In genomic region chr7:141264511-141264910, GRCh38 we compare ENCODE assay signal across 25 cellular contexts.
DNase-seq lines count a peak whose midpoint lies in the region; ATAC-seq and TF ChIP-seq lines count a peak whose summit lies in the region.
"Had no signal": no experiment of that assay in that cellular context is flagged by ENCODE, and none has a peak within 500 bp of the region (broad histone marks: within the 10 kb centered on the region; RNA-seq: fewer than 3 reads in every experiment).

No MANE protein-coding gene starts in this region.

- H4K20me1 ChIP-seq in neural cell (ENCODE audit: insufficient read depth) = no peaks in the 10 kb centered on the region
- H4K20me1 ChIP-seq: BLaER1 had no signal

- TF ChIP-seq CTCF in heart right ventricle (IDR thresholded peaks at IDR 0.05) = no peak
- no peak for TF ChIP-seq CTCF in natural killer cell (IDR thresholded peaks at IDR 0.05)
- no peak for TF ChIP-seq CTCF in neural cell (IDR thresholded peaks at IDR 0.05; ENCODE audit: poor library complexity, severe bottlenecking)

- peaks cover 17% of the 10 kb centered on the region for H3F3A ChIP-seq in neural cell (ENCODE audit: insufficient read depth, low read length, poor library complexity, severe bottlenecking)

- peak overlapping the region; percentile 3 for H3K4me3 Mint-ChIP-seq in natural killer cell treated with Interleukin-12 subunit alpha and Interleukin-12 subunit beta and Interleukin-15 and Interleukin-18, amount 100 ng/mL, for 72 hours
- H3K4me3 Mint-ChIP-seq in natural killer cell = no peak overlapping the region
- H3K4me3 Mint-ChIP-seq: CD4-positive, alpha-beta memory T cell; CD4-positive, CD25-positive, alpha-beta regulatory T cell; CD8-positive, alpha-beta memory T cell had no signal

- H3K36me3 Mint-ChIP-seq in natural killer cell treated with Interleukin-12 subunit alpha and Interleukin-12 subunit beta and Interleukin-15 and Interleukin-18, amount 100 ng/mL, for 72 hours = peaks cover 8% of the 10 kb centered on the region
- peaks cover 9% of the 10 kb centered on the region for H3K36me3 Mint-ChIP-seq in natural killer cell
- H3K36me3 Mint-ChIP-seq: CD14-positive monocyte; CD4-positive, alpha-beta memory T cell; CD4-positive, CD25-positive, alpha-beta regulatory T cell had no signal

- no peak overlapping the region for H3K27ac ChIP-seq in heart right ventricle
- peak overlapping the region; percentile 96 for H3K27ac ChIP-seq in neural cell (ENCODE audit: low read length)
- H3K27ac ChIP-seq: BLaER1 had no signal

- intact Hi-C loops in heart right ventricle (cut with DNase I) = no loop called here
- intact Hi-C loops in left cardiac atrium (cut with DNase I) = no loop called here
- intact Hi-C loops in natural killer cell (cut with micrococcal nuclease) = no loop called here

- ATAC-seq in heart right ventricle (peak in 5 of 8 donors; percentile 32 to 52 (median 43)), left cardiac atrium (no peak), natural killer cell (no peak), HG03520 (IDR thresholded peaks at IDR 0.05; ENCODE audit: unreplicated experiment) (no peak)
- no peak for ATAC-seq in natural killer cell treated with Interleukin-12 subunit alpha and Interleukin-12 subunit beta and Interleukin-15 and Interleukin-18, amount 100 ng/mL, for 72 hours
- ATAC-seq: GM12878 had no signal

- no peaks in the 10 kb centered on the region for H3K9me2 ChIP-seq in neural cell (ENCODE audit: insufficient read depth, low read length)

- H3K4me1 Mint-ChIP-seq in natural killer cell treated with Interleukin-12 subunit alpha and Interleukin-12 subunit beta and Interleukin-15 and Interleukin-18, amount 100 ng/mL, for 72 hours (ENCODE audit: low read depth in 2 of 2) = peaks cover 15 to 43% of the 10 kb centered on the region in 2 donors
- H3K4me1 Mint-ChIP-seq in natural killer cell = no peaks in the 10 kb centered on the region
- H3K4me1 Mint-ChIP-seq: CD14-positive monocyte had no signal

- WGBS in heart right ventricle, 2 donors = 82 to 84% methylated on average over 2 of the region's 2 CpGs

- H3K27ac Mint-ChIP-seq in natural killer cell treated with Interleukin-12 subunit alpha and Interleukin-12 subunit beta and Interleukin-15 and Interleukin-18, amount 100 ng/mL, for 72 hours = peak overlapping the region; percentile 9 to 89
- H3K27ac Mint-ChIP-seq in natural killer cell = no peak overlapping the region
- H3K27ac Mint-ChIP-seq: CD14-positive monocyte; CD4-positive, alpha-beta memory T cell; CD4-positive, CD25-positive, alpha-beta regulatory T cell had no signal

- TF ChIP-seq RAD21 in neural cell (conservative IDR thresholded peaks at IDR 0.05) = no peak

- H3K9me3 ChIP-seq in heart right ventricle = peaks cover 0 to 3% (median 0%) of the 10 kb centered on the region in 11 donors
- H3K9me3 ChIP-seq in neural cell (ENCODE audit: low read length) = no peaks in the 10 kb centered on the region
- H3K9me3 ChIP-seq: BE2C, BLaER1 had no signal

- no peak overlapping the region for H3K4me2 ChIP-seq in neural cell (ENCODE audit: low read length)
- H3K4me2 ChIP-seq: BLaER1 had no signal

- no peaks in the 10 kb centered on the region for H3K36me3 ChIP-seq in heart right ventricle
- H3K36me3 ChIP-seq in neural cell (ENCODE audit: insufficient read depth, low read length) = no peaks in the 10 kb centered on the region
- H3K36me3 ChIP-seq: BE2C, BLaER1 had no signal

- H2AFZ ChIP-seq in neural cell (ENCODE audit: low read depth, low read length) = no peak overlapping the region

- H3K27me3 ChIP-seq in heart right ventricle (no peaks in the 10 kb centered on the region), neural cell (ENCODE audit: insufficient read depth, low read depth, low read length) (no peaks in the 10 kb centered on the region)
- H3K27me3 ChIP-seq: BE2C, BLaER1 had no signal

- H3K27me3 Mint-ChIP-seq in natural killer cell treated with Interleukin-12 subunit alpha and Interleukin-12 subunit beta and Interleukin-15 and Interleukin-18, amount 100 ng/mL, for 72 hours = peaks cover 2 to 31% of the 10 kb centered on the region in 2 donors
- peaks cover 18 to 25% of the 10 kb centered on the region in 2 donors for H3K27me3 Mint-ChIP-seq in natural killer cell (ENCODE audit: low read depth in 2 of 2)

- TF ChIP-seq EP300 in neural cell (conservative IDR thresholded peaks at IDR 0.05; ENCODE audit: poor library complexity, severe bottlenecking) = no peak

- peaks cover 0 to 12% (median 6%) of the 10 kb centered on the region in 9 donors for H3K4me1 ChIP-seq in heart right ventricle
- H3K4me1 ChIP-seq: BE2C, BLaER1 had no signal

- H3K4me3 ChIP-seq in heart right ventricle (no peak overlapping the region), neural cell (ENCODE audit: low read length) (no peak overlapping the region)
- H3K4me3 ChIP-seq: BLaER1, GM12878 had no signal

- DNase-seq in heart right ventricle = no peak
- no peak for DNase-seq in left cardiac atrium
- DNase-seq in natural killer cell treated with Interleukin-12 subunit alpha and Interleukin-12 subunit beta and Interleukin-15 and Interleukin-18, amount 100 ng/mL, for 72 hours (ENCODE audit: low spot score) = no peak
- DNase-seq in natural killer cell = no peak
- no peak for DNase-seq in midbrain (lab: John Stamatoyannopoulos, UW)
- DNase-seq: 8988T; ACHN; BE2C; C1 segment of cervical spinal cord; CD4-positive, alpha-beta memory T cell; CD4-positive, CD25-positive, alpha-beta regulatory T cell; CD8-positive, alpha-beta memory T cell; COR-L47; DMS 273 treated with DMSO at 0.1 percent for 48 hours; DMS153; DMS53; DMS79; DND-41; EL; GDM1 had no signal

- peaks cover 10% of the 10 kb centered on the region for H3K9me3 Mint-ChIP-seq in natural killer cell treated with Interleukin-12 subunit alpha and Interleukin-12 subunit beta and Interleukin-15 and Interleukin-18, amount 100 ng/mL, for 72 hours
- H3K9me3 Mint-ChIP-seq in natural killer cell = peaks cover 0 to 3% of the 10 kb centered on the region in 2 donors

- no peak overlapping the region for H3K9ac ChIP-seq in neural cell (ENCODE audit: low read length)
- H3K9ac ChIP-seq: BLaER1 had no signal

- H3K79me2 ChIP-seq in neural cell (replicated peaks; ENCODE audit: insufficient read depth, low read length) = peaks cover 45% of the 10 kb centered on the region

TF ChIP-seq in neural cell, 6 proteins besides CTCF, POLR2A, EP300 and RAD21:
- TF ChIP-seq POLR2AphosphoS5 (IDR thresholded peaks at IDR 0.05) (no peak), REST (IDR thresholded peaks at IDR 0.05; ENCODE audit: borderline replicate concordance) (no peak), MXI1 (conservative IDR thresholded peaks at IDR 0.05; ENCODE audit: poor library complexity, severe bottlenecking) (no peak), TAF1 (IDR thresholded peaks at IDR 0.05; ENCODE audit: low read depth) (no peak), EZH2 (IDR thresholded peaks at IDR 0.05; ENCODE audit: borderline replicate concordance, insufficient read depth, low read length, poor library complexity, severe bottlenecking) (no peak), SMC3 (conservative IDR thresholded peaks at IDR 0.05; ENCODE audit: poor library complexity) (no peak)

Comparison
In these comparisons a context has a peak if more than half of its experiments do, and no peak if none do; other contexts are left out.
1. ATAC-seq: peak in heart right ventricle (5 of 8); none in left cardiac atrium (0 of 2), natural killer cell treated with Interleukin-12 subunit alpha and Interleukin-12 subunit beta and Interleukin-15 and Interleukin-18, amount 100 ng/mL, for 72 hours (0 of 2), natural killer cell (0 of 3) and HG03520 (single experiment).
2. H3K27ac Mint-ChIP-seq: peak in natural killer cell treated with Interleukin-12 subunit alpha and Interleukin-12 subunit beta and Interleukin-15 and Interleukin-18, amount 100 ng/mL, for 72 hours (2 of 2); none in natural killer cell (0 of 2).